In the genomic region with DNA sequence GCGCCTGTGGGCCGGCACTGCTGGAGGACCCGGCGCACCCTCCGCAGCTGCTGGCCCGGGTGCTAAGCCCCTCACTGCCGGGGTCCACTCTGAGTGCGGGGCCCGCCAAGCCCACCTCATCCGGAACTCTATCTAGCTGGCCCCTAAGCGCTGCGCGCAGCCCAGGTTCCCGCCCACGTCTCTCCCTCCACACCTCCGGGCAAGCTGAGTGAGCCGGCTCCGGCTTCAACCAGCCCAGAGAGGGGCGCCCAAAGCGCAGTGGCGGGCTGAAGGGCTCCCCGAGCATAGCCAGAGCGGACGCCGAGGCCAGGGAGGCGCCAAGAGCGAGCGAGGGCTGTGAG, we compare ENCODE assay signal across 15 cellular contexts.
DNase-seq lines count a peak whose midpoint lies in the region; ATAC-seq and TF ChIP-seq lines count a peak whose summit lies in the region.
"Had no signal": no experiment of that assay in that cellular context is flagged by ENCODE, and none has a peak within 500 bp of the region (broad histone marks: within the 10 kb centered on the region; RNA-seq: fewer than 3 reads in every experiment).

No MANE protein-coding gene starts in this region.

- peak; percentile 52 for DNase-seq in activated CD4-positive, alpha-beta T cell treated with anti-CD3 and anti-CD28 coated beads, Interleukin-2, amount 10 ng/mL, durations not matched to agents 24 days and 14 days
- DNase-seq in activated CD4-positive, alpha-beta T cell treated with anti-CD3 and anti-CD28 coated beads for 48 hours: no peak
- DNase-seq in WTC11 (ENCODE audit: low spot score): no peak
- DNase-seq in neuronal stem cell (ENCODE audit: low spot score): no peak
- no peak for DNase-seq in upper lobe of right lung
- DNase-seq in pons (ENCODE audit: low spot score): no peak
- DNase-seq in GM13977 (ENCODE audit: low spot score): no peak
- DNase-seq: AML-193; Caco-2; CD4-positive, alpha-beta T cell; GOT3; H7 had no signal

- intact Hi-C loops in activated CD4-positive, alpha-beta T cell treated with anti-CD3 and anti-CD28 coated beads, Interleukin-2, amount 10 ng/mL, durations not matched to agents 24 days and 14 days (cut with micrococcal nuclease): no loop called here
- intact Hi-C loops in upper lobe of right lung (cut with DNase I): no loop called here

- no peaks in the 10 kb centered on the region for H3K9me3 ChIP-seq in neuronal stem cell (replicated peaks in 1 of 2; ENCODE audit: control insufficient read depth in 2 of 2, insufficient read depth in 1 of 2, low read depth in 1 of 2, low read length in 2 of 2)
- H3K9me3 ChIP-seq in upper lobe of right lung: no peaks in the 10 kb centered on the region
- H3K9me3 ChIP-seq: A549, Caco-2 had no signal

- no peak overlapping the region for H2AK5ac ChIP-seq in neuronal stem cell (ENCODE audit: low read depth, low read length)

- H4K91ac ChIP-seq in neuronal stem cell (ENCODE audit: low read depth, low read length, poor library complexity): no peak overlapping the region

- CTCF ChIA-PET in WTC11 (lab: Charles Lee): interaction anchor here (1.0 to 2.3 kb wide), 2 partner anchors 11 to 89 kb away, joined by 4 to 11 read pairs; no protein-coding TSS in a partner anchor

- H3K18ac ChIP-seq in neuronal stem cell (ENCODE audit: low read length): peak overlapping the region; percentile 11

- ATAC-seq in WTC11 (peak; percentile 56), upper lobe of right lung (peak; percentile 24)
- ATAC-seq: A549 had no signal

- H3K36me3 ChIP-seq in neuronal stem cell (replicated peaks in 1 of 2; ENCODE audit: control insufficient read depth in 2 of 2, insufficient read depth in 2 of 2, low read length in 2 of 2) (no peaks in the 10 kb centered on the region), upper lobe of right lung (no peaks in the 10 kb centered on the region)

- H2BK120ac ChIP-seq in neuronal stem cell (ENCODE audit: low read depth, low read length): no peak overlapping the region

- H3K79me1 ChIP-seq in neuronal stem cell (ENCODE audit: low read depth, low read length): no peaks in the 10 kb centered on the region

- H3K4me2 ChIP-seq in neuronal stem cell (ENCODE audit: insufficient read depth, low read length, poor library complexity, severe bottlenecking): no peak overlapping the region
- H3K4me2 ChIP-seq: A549 had no signal

- H4K8ac ChIP-seq in neuronal stem cell (ENCODE audit: low read depth, low read length): no peak overlapping the region

- peaks cover 7% of the 10 kb centered on the region for H3K9me3 Mint-ChIP-seq in activated CD4-positive, alpha-beta T cell treated with anti-CD3 and anti-CD28 coated beads, Interleukin-2, amount 10 ng/mL, durations not matched to agents 24 days and 14 days
- H3K9me3 Mint-ChIP-seq in WTC11: peaks cover 19% of the 10 kb centered on the region
- H3K9me3 Mint-ChIP-seq: CD4-positive, alpha-beta T cell had no signal

- no peak overlapping the region for H2BK5ac ChIP-seq in neuronal stem cell (ENCODE audit: low read length)

- no peak overlapping the region for H3K4ac ChIP-seq in neuronal stem cell (ENCODE audit: low read length)

- H3K36me3 Mint-ChIP-seq in activated CD4-positive, alpha-beta T cell treated with anti-CD3 and anti-CD28 coated beads, Interleukin-2, amount 10 ng/mL, durations not matched to agents 24 days and 14 days (ENCODE audit: low read depth): no peaks in the 10 kb centered on the region
- H3K36me3 Mint-ChIP-seq in WTC11: peaks cover 3% of the 10 kb centered on the region

- H3K27me3 ChIP-seq in neuronal stem cell (ENCODE audit: control insufficient read depth in 3 of 3, insufficient read depth in 3 of 3, low read depth in 1 of 3, low read length in 3 of 3) (no peaks in the 10 kb centered on the region), upper lobe of right lung (no peaks in the 10 kb centered on the region)

- no CpG with 5 or more reads among the region's 28 CpGs for WGBS in neuronal stem cell (ENCODE audit: extremely low coverage in 2 of 2, insufficient read length in 2 of 2, insufficient replicate concordance in 1 of 2), 2 donors

- no peak overlapping the region for H3K4me3 Mint-ChIP-seq in activated CD4-positive, alpha-beta T cell treated with anti-CD3 and anti-CD28 coated beads, Interleukin-2, amount 10 ng/mL, durations not matched to agents 24 days and 14 days
- no peak overlapping the region for H3K4me3 Mint-ChIP-seq in WTC11
- H3K4me3 Mint-ChIP-seq: CD4-positive, alpha-beta T cell had no signal

- H2BK12ac ChIP-seq in neuronal stem cell (ENCODE audit: low read length): no peak overlapping the region

- POLR2A ChIA-PET in WTC11 (lab: Charles Lee): no interaction called here

- no peak overlapping the region for H3K9ac ChIP-seq in neuronal stem cell (ENCODE audit: low read depth, low read length, poor library complexity)

- in situ Hi-C loops in GM13977 (cut with MboI; ENCODE audit: low pct_unique_long_range_greater_than_20kb, low sequenced_read_pairs, unreplicated experiment): no loop called here

- no peak overlapping the region for H3K4me3 ChIP-seq in neuronal stem cell (ENCODE audit: low read length in 2 of 2)
- H3K4me3 ChIP-seq in upper lobe of right lung: no peak overlapping the region
- H3K4me3 ChIP-seq: A549 had no signal

- no peak overlapping the region for H3K27ac ChIP-seq in neuronal stem cell (replicated peaks; ENCODE audit: low read length)
- H3K27ac ChIP-seq in upper lobe of right lung: no peak overlapping the region
- H3K27ac ChIP-seq: 22Rv1, A549, C4-2B had no signal

- no peak overlapping the region for H2AFZ ChIP-seq in neuronal stem cell (ENCODE audit: low read length)

- peaks cover 2% of the 10 kb centered on the region for H3K27me3 Mint-ChIP-seq in activated CD4-positive, alpha-beta T cell treated with anti-CD3 and anti-CD28 coated beads, Interleukin-2, amount 10 ng/mL, durations not matched to agents 24 days and 14 days
- H3K27me3 Mint-ChIP-seq in WTC11 (ENCODE audit: low read depth): no peaks in the 10 kb centered on the region; the same call in 1 of the 2 replicates
- H3K27me3 Mint-ChIP-seq: CD4-positive, alpha-beta T cell had no signal

- no peak for TF ChIP-seq CTCF in WTC11 (IDR thresholded peaks at IDR 0.05)
- no peak for TF ChIP-seq CTCF in upper lobe of right lung (IDR thresholded peaks at IDR 0.05)
- no peak for TF ChIP-seq CTCF in GM13977 (IDR thresholded peaks at IDR 0.05; ENCODE audit: extremely low read depth, insufficient read depth, missing control alignments)

- peak overlapping the region; percentile 21 for H3K14ac ChIP-seq in neuronal stem cell (ENCODE audit: low read length)

- no peak overlapping the region for H3K27ac Mint-ChIP-seq in activated CD4-positive, alpha-beta T cell treated with anti-CD3 and anti-CD28 coated beads, Interleukin-2, amount 10 ng/mL, durations not matched to agents 24 days and 14 days
- H3K27ac Mint-ChIP-seq in WTC11: no peak overlapping the region
- H3K27ac Mint-ChIP-seq: CD4-positive, alpha-beta T cell had no signal

- no peak overlapping the region for H2BK15ac ChIP-seq in neuronal stem cell (ENCODE audit: low read length)

- no peaks in the 10 kb centered on the region for H3K4me1 ChIP-seq in neuronal stem cell (ENCODE audit: control insufficient read depth in 2 of 2, insufficient read depth in 1 of 2, low read depth in 1 of 2, low read length in 2 of 2)
- H3K4me1 ChIP-seq in upper lobe of right lung: no peaks in the 10 kb centered on the region
- H3K4me1 ChIP-seq: A549, Caco-2 had no signal

- H3K4me1 Mint-ChIP-seq in activated CD4-positive, alpha-beta T cell treated with anti-CD3 and anti-CD28 coated beads, Interleukin-2, amount 10 ng/mL, durations not matched to agents 24 days and 14 days: no peaks in the 10 kb centered on the region
- peaks cover 5% of the 10 kb centered on the region; the same call in 1 of the 2 replicates for H3K4me1 Mint-ChIP-seq in WTC11

- no peak overlapping the region for H3K23ac ChIP-seq in neuronal stem cell (ENCODE audit: low read depth, low read length, poor library complexity)

TF ChIP-seq in WTC11, 78 proteins besides CTCF, POLR2A, EP300 and RAD21 (continues in another document):
- no peak for TF ChIP-seq NFE2L1 (CRISPR knock-in tag; IDR thresholded peaks at IDR 0.05)
- no peak for TF ChIP-seq ZNF232 (CRISPR knock-in tag; IDR thresholded peaks at IDR 0.05)
- no peak for TF ChIP-seq ETV6 (CRISPR knock-in tag; IDR thresholded peaks at IDR 0.05)
- TF ChIP-seq TP53 (CRISPR knock-in tag; IDR thresholded peaks at IDR 0.05): no peak
- TF ChIP-seq, protein P1, sequence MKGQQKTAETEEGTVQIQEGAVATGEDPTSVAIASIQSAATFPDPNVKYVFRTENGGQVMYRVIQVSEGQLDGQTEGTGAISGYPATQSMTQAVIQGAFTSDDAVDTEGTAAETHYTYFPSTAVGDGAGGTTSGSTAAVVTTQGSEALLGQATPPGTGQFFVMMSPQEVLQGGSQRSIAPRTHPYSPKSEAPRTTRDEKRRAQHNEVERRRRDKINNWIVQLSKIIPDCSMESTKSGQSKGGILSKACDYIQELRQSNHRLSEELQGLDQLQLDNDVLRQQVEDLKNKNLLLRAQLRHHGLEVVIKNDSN (CRISPR knock-in tag; IDR thresholded peaks at IDR 0.05): no peak
- TF ChIP-seq SP1 (CRISPR knock-in tag; conservative IDR thresholded peaks at IDR 0.05): no peak
- TF ChIP-seq OVOL2 (CRISPR knock-in tag; IDR thresholded peaks at IDR 0.05; ENCODE audit: borderline replicate concordance): no peak
- TF ChIP-seq, protein P2, sequence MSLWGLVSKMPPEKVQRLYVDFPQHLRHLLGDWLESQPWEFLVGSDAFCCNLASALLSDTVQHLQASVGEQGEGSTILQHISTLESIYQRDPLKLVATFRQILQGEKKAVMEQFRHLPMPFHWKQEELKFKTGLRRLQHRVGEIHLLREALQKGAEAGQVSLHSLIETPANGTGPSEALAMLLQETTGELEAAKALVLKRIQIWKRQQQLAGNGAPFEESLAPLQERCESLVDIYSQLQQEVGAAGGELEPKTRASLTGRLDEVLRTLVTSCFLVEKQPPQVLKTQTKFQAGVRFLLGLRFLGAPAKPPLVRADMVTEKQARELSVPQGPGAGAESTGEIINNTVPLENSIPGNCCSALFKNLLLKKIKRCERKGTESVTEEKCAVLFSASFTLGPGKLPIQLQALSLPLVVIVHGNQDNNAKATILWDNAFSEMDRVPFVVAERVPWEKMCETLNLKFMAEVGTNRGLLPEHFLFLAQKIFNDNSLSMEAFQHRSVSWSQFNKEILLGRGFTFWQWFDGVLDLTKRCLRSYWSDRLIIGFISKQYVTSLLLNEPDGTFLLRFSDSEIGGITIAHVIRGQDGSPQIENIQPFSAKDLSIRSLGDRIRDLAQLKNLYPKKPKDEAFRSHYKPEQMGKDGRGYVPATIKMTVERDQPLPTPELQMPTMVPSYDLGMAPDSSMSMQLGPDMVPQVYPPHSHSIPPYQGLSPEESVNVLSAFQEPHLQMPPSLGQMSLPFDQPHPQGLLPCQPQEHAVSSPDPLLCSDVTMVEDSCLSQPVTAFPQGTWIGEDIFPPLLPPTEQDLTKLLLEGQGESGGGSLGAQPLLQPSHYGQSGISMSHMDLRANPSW (CRISPR knock-in tag; conservative IDR thresholded peaks at IDR 0.05; ENCODE audit: low read depth): no peak
- TF ChIP-seq NR2C2 (CRISPR knock-in tag; IDR thresholded peaks at IDR 0.05): no peak
- TF ChIP-seq PRRX2 (CRISPR knock-in tag; IDR thresholded peaks at IDR 0.05): no peak
- no peak for TF ChIP-seq ZNF423 (CRISPR knock-in tag; IDR thresholded peaks at IDR 0.05)
